In the genomic region with DNA sequence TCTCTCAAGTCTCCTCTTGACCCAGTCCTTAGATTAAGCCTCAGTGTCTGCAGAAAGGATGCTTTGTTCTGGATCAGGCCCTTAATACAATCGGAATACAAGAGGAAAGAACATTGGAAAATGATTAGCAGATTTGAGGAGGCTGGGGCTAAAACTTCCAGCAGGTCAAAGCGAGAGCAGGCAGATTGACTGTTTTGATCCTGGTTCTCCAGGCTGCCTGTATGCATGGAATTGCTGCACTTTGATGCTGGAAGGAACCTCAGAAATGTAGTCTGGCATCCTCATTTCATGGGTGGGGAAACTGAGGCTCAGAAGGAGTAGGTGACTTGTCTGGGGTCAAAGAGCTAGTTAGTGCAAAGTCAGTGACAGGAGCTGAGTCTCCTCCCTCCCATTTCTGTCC, we compare ENCODE assay signal across 28 cellular contexts.
"Had no signal": no experiment of that assay in that cellular context is flagged by ENCODE, and none has a peak within 500 bp of the region (broad histone marks: within the 10 kb centered on the region; RNA-seq: fewer than 3 reads in every experiment).

No MANE protein-coding gene starts in this region.

- H3K36me3 ChIP-seq: ascending aorta, breast epithelium, cardiac muscle cell, colonic mucosa, esophagus muscularis mucosa, gastrocnemius medialis had no signal

- H3K4me1 Mint-ChIP-seq: activated CD4-positive, alpha-beta memory T cell treated with anti-CD3 and anti-CD28 coated beads, Interleukin-2, amount 10 ng/mL, durations not matched to agents 7 days and 5 days; activated CD4-positive, alpha-beta T cell treated with anti-CD3 and anti-CD28 coated beads for 36 hours; activated CD4-positive, alpha-beta T cell treated with anti-CD3 and anti-CD28 coated beads, Interleukin-2, amount 10 ng/mL, durations not matched to agents 24 days and 14 days; activated naive CD4-positive, alpha-beta T cell treated with anti-CD3 and anti-CD28 coated beads, Interleukin-2, amount 10 ng/mL, durations not matched to agents 7 days and 5 days; activated naive CD8-positive, alpha-beta T cell treated with anti-CD3 and anti-CD28 coated beads, Interleukin-2, amount 10 ng/mL, durations not matched to agents 7 days and 5 days had no signal

- H3K27me3 ChIP-seq: ascending aorta, breast epithelium, colonic mucosa, gastrocnemius medialis had no signal

- H3K4me3 ChIP-seq: ascending aorta, breast epithelium, cardiac muscle cell, colonic mucosa, esophagus muscularis mucosa, gastrocnemius medialis had no signal

- H3K27ac ChIP-seq: ascending aorta, breast epithelium, cardiac muscle cell, colonic mucosa, esophagus muscularis mucosa, foreskin keratinocyte, gastrocnemius medialis had no signal

- H3K27me3 Mint-ChIP-seq: activated CD4-positive, alpha-beta memory T cell treated with anti-CD3 and anti-CD28 coated beads, Interleukin-2, amount 10 ng/mL, durations not matched to agents 7 days and 5 days; activated CD4-positive, alpha-beta T cell treated with anti-CD3 and anti-CD28 coated beads, Interleukin-2, amount 10 ng/mL, durations not matched to agents 24 days and 14 days had no signal

- H3K9me3 ChIP-seq: ascending aorta, breast epithelium, colonic mucosa, esophagus muscularis mucosa, gastrocnemius medialis had no signal

- DNase-seq: activated CD4-positive, alpha-beta memory T cell treated with anti-CD3 and anti-CD28 coated beads, Interleukin-2, amount 10 ng/mL, durations not matched to agents 7 days and 5 days; activated CD4-positive, alpha-beta T cell treated with anti-CD3 and anti-CD28 coated beads for 36 hours; activated CD4-positive, alpha-beta T cell treated with anti-CD3 and anti-CD28 coated beads, Interleukin-2, amount 10 ng/mL, durations not matched to agents 24 days and 14 days; activated CD4-positive, CD25-positive, alpha-beta regulatory T cell; activated CD4-positive, CD25-positive, alpha-beta regulatory T cell treated with anti-CD3 and anti-CD28 coated beads, Interleukin-2, amount 50 U/mL, for 72 hours; activated CD8-positive, alpha-beta memory T cell treated with anti-CD3 and anti-CD28 coated beads, Interleukin-2, amount 50 U/mL, for 48 hours; activated gamma-delta T cell; activated naive CD4-positive, alpha-beta T cell; activated naive CD4-positive, alpha-beta T cell treated with anti-CD3 and anti-CD28 coated beads, Interleukin-2, amount 10 ng/mL, durations not matched to agents 7 days and 5 days; activated naive CD8-positive, alpha-beta T cell treated with anti-CD3 and anti-CD28 coated beads, Interleukin-2, amount 10 ng/mL, durations not matched to agents 7 days and 5 days; activated T-cell treated with anti-CD3 and anti-CD28 coated beads for 4 hours; activated T-cell treated with anti-CD3 and anti-CD28 coated beads, Interleukin-2, amount 50 U/mL, for 24 hours; activated T-cell treated with anti-CD3 and anti-CD28 coated beads, Interleukin-2, amount 50 U/mL, for 72 hours; central memory CD4-positive, alpha-beta T cell; cerebellar nuclear complex; colonic mucosa; effector memory CD4-positive, alpha-beta T cell; erythroblast; foreskin keratinocyte; gastrocnemius medialis; glutamatergic neuron; T-helper 2 cell had no signal

- H3K9me3 Mint-ChIP-seq: activated CD4-positive, alpha-beta memory T cell treated with anti-CD3 and anti-CD28 coated beads, Interleukin-2, amount 10 ng/mL, durations not matched to agents 7 days and 5 days; activated CD4-positive, alpha-beta T cell treated with anti-CD3 and anti-CD28 coated beads, Interleukin-2, amount 10 ng/mL, durations not matched to agents 24 days and 14 days; activated naive CD4-positive, alpha-beta T cell treated with anti-CD3 and anti-CD28 coated beads, Interleukin-2, amount 10 ng/mL, durations not matched to agents 7 days and 5 days; activated naive CD4-positive, alpha-beta T cell treated with anti-CD3 and anti-CD28 coated beads, Interleukin-2, amount 50 U/mL, for 72 hours; activated naive CD8-positive, alpha-beta T cell treated with anti-CD3 and anti-CD28 coated beads, Interleukin-2, amount 10 ng/mL, durations not matched to agents 7 days and 5 days; activated T-cell treated with anti-CD3 and anti-CD28 coated beads, Interleukin-2, amount 50 U/mL, for 24 hours; activated T-cell treated with anti-CD3 and anti-CD28 coated beads, Interleukin-2, amount 50 U/mL, for 72 hours had no signal

- H3K27ac Mint-ChIP-seq: activated CD4-positive, alpha-beta memory T cell treated with anti-CD3 and anti-CD28 coated beads, Interleukin-2, amount 10 ng/mL, durations not matched to agents 7 days and 5 days; activated CD4-positive, alpha-beta T cell treated with anti-CD3 and anti-CD28 coated beads for 36 hours; activated CD4-positive, alpha-beta T cell treated with anti-CD3 and anti-CD28 coated beads, Interleukin-2, amount 10 ng/mL, durations not matched to agents 24 days and 14 days; activated naive CD4-positive, alpha-beta T cell treated with anti-CD3 and anti-CD28 coated beads, Interleukin-2, amount 10 ng/mL, durations not matched to agents 7 days and 5 days; activated naive CD4-positive, alpha-beta T cell treated with anti-CD3 and anti-CD28 coated beads, Interleukin-2, amount 50 U/mL, for 72 hours; activated naive CD8-positive, alpha-beta T cell treated with anti-CD3 and anti-CD28 coated beads, Interleukin-2, amount 10 ng/mL, durations not matched to agents 7 days and 5 days; activated T-cell treated with anti-CD3 and anti-CD28 coated beads, Interleukin-2, amount 50 U/mL, for 24 hours; activated T-cell treated with anti-CD3 and anti-CD28 coated beads, Interleukin-2, amount 50 U/mL, for 72 hours; brain had no signal

- ATAC-seq: activated CD4-positive, alpha-beta T cell treated with anti-CD3 and anti-CD28 coated beads for 36 hours; activated naive CD4-positive, alpha-beta T cell treated with anti-CD3 and anti-CD28 coated beads, Interleukin-2, amount 50 U/mL, for 72 hours; activated T-cell treated with anti-CD3 and anti-CD28 coated beads, Interleukin-2, amount 50 U/mL, for 72 hours; foreskin keratinocyte; gastrocnemius medialis had no signal

- H3K4me1 ChIP-seq: ascending aorta, breast epithelium, colonic mucosa, esophagus muscularis mucosa, foreskin keratinocyte, gastrocnemius medialis had no signal

- H3K36me3 Mint-ChIP-seq: activated naive CD4-positive, alpha-beta T cell treated with anti-CD3 and anti-CD28 coated beads, Interleukin-2, amount 10 ng/mL, durations not matched to agents 7 days and 5 days; activated naive CD4-positive, alpha-beta T cell treated with anti-CD3 and anti-CD28 coated beads, Interleukin-2, amount 50 U/mL, for 72 hours; activated naive CD8-positive, alpha-beta T cell treated with anti-CD3 and anti-CD28 coated beads, Interleukin-2, amount 10 ng/mL, durations not matched to agents 7 days and 5 days; brain had no signal

- H3K4me3 Mint-ChIP-seq: activated CD4-positive, alpha-beta memory T cell treated with anti-CD3 and anti-CD28 coated beads, Interleukin-2, amount 10 ng/mL, durations not matched to agents 7 days and 5 days; activated CD4-positive, alpha-beta T cell treated with anti-CD3 and anti-CD28 coated beads for 36 hours; activated CD4-positive, alpha-beta T cell treated with anti-CD3 and anti-CD28 coated beads, Interleukin-2, amount 10 ng/mL, durations not matched to agents 24 days and 14 days; activated naive CD4-positive, alpha-beta T cell treated with anti-CD3 and anti-CD28 coated beads, Interleukin-2, amount 10 ng/mL, durations not matched to agents 7 days and 5 days; activated naive CD8-positive, alpha-beta T cell treated with anti-CD3 and anti-CD28 coated beads, Interleukin-2, amount 10 ng/mL, durations not matched to agents 7 days and 5 days; activated T-cell treated with anti-CD3 and anti-CD28 coated beads, Interleukin-2, amount 50 U/mL, for 24 hours; activated T-cell treated with anti-CD3 and anti-CD28 coated beads, Interleukin-2, amount 50 U/mL, for 72 hours; brain had no signal
